In genomic region chr11:77141475-77141874, GRCh38 we compare ENCODE assay signal across 18 cellular contexts. TPM values are rescaled to one million over a fixed set of nuclear protein-coding genes. Genes with fewer than 3 reads are reported as not detected.
A peak's percentile ranks its signal among the peaks of the same experiment; 100 is the strongest.
DNase-seq lines count a peak whose midpoint lies in the region; ATAC-seq, FAIRE-seq and TF ChIP-seq lines count a peak whose summit lies in the region.
"Had no signal": no experiment of that assay in that cellular context is flagged by ENCODE, and none has a peak within 500 bp of the region (broad histone marks: within the 10 kb centered on the region; RNA-seq: fewer than 3 reads in every experiment).

No MANE protein-coding gene starts in this region.

- H3K27me3 ChIP-seq in K562 (ENCODE audit: control insufficient read depth in 2 of 2, insufficient read depth in 2 of 2, low read length in 2 of 2) (peaks cover 15 to 57% of the 10 kb centered on the region in 2 experiments; a peak in 3 of 5 replicates), osteoblast (ENCODE audit: insufficient read depth, low read length) (peaks cover 4% of the 10 kb centered on the region), ovary (no peaks in the 10 kb centered on the region), gastrocnemius medialis (peaks cover 7 to 12% (median 7%) of the 10 kb centered on the region in 3 donors)
- H3K27me3 ChIP-seq: SJSA1 had no signal

- H3K79me2 ChIP-seq in K562 (ENCODE audit: control insufficient read depth, insufficient read depth, low read length): no peaks in the 10 kb centered on the region
- no peaks in the 10 kb centered on the region for H3K79me2 ChIP-seq in osteoblast (ENCODE audit: insufficient read depth, low read length)

- ATAC-seq in Right ventricle myocardium superior (ENCODE audit: poor library complexity): no peak
- no peak for ATAC-seq in left ventricle myocardium superior
- ATAC-seq in K562: no peak
- no peak for ATAC-seq in gastrocnemius medialis

- CTCF ChIA-PET in K562 (lab: Yijun Ruan, JAX; ENCODE audit: low intra/inter-chr PET ratio): no interaction called here

- no TSS peak for BruUV-seq in K562 (replicated peaks; lab: Mats Ljungman, UMichigan)

- DNase-seq in Right ventricle myocardium superior (peak; percentile 6), left ventricle myocardium superior (no peak), K562 (ENCODE audit: extremely low read depth in 1 of 4, low spot score in 3 of 4) (no peak), osteoblast (ENCODE audit: insufficient read length, low spot score, missing footprints) (peak; percentile 15), DMS114 treated with DMSO at 0.1 percent for 48 hours (lab: John Stamatoyannopoulos, UW; ENCODE audit: unreplicated experiment) (no peak), ovary (no peak), gastrocnemius medialis (no peak)
- DNase-seq in activated CD4-positive, CD25-positive, alpha-beta regulatory T cell treated with anti-CD3 and anti-CD28 coated beads, Interleukin-2, amount 50 U/mL, for 72 hours: no peak
- DNase-seq: MM.1S, NCI-H1048, NCI-H1417 treated with DMSO at 0.1 percent for 48 hours, NCI-H446 had no signal

- H3K36me3 ChIP-seq in K562 (ENCODE audit: control insufficient read depth, insufficient read depth, low read length) (no peaks in the 10 kb centered on the region), osteoblast (ENCODE audit: insufficient read depth, low read length) (no peaks in the 10 kb centered on the region), ovary (no peaks in the 10 kb centered on the region), gastrocnemius medialis (no peaks in the 10 kb centered on the region)
- H3K36me3 ChIP-seq: SJSA1 had no signal

- no peak for TF ChIP-seq POLR2A in K562 (conservative IDR thresholded peaks at IDR 0.05)
- TF ChIP-seq POLR2A in ovary (IDR thresholded peaks at IDR 0.05): no peak
- no peak for TF ChIP-seq POLR2A in gastrocnemius medialis (IDR thresholded peaks at IDR 0.05)

- H3K4me3 ChIP-seq in K562: no peak overlapping the region
- H3K4me3 ChIP-seq in osteoblast (ENCODE audit: insufficient read depth, low read length): no peak overlapping the region
- no peak overlapping the region for H3K4me3 ChIP-seq in ovary
- H3K4me3 ChIP-seq in gastrocnemius medialis: no peak overlapping the region
- H3K4me3 ChIP-seq: SJSA1 had no signal

- no peak for FAIRE-seq in K562 (lab: Jason Lieb, UNC)
- FAIRE-seq: RCC 7860 had no signal

- H3K4me2 ChIP-seq in K562 (ENCODE audit: insufficient read depth, low read length) (no peak overlapping the region), osteoblast (ENCODE audit: insufficient read depth, low read length) (no peak overlapping the region)

- no peak for TF ChIP-seq RAD21 in K562 (CRISPR knock-in tag; conservative IDR thresholded peaks at IDR 0.05 in 1 of 2, IDR thresholded peaks at IDR 0.05 in 1 of 2)

- H3K9me3 ChIP-seq in K562 (replicated peaks; ENCODE audit: control insufficient read depth, insufficient read depth, low read depth, low read length) (no peaks in the 10 kb centered on the region), osteoblast (ENCODE audit: low read depth, low read length) (no peaks in the 10 kb centered on the region), ovary (no peaks in the 10 kb centered on the region), gastrocnemius medialis (no peaks in the 10 kb centered on the region)
- H3K9me3 ChIP-seq: SJSA1 had no signal

- in situ Hi-C loops in K562 (cut with MboI) (no loop called here), gastrocnemius medialis (cut with MboI; ENCODE audit: low sequenced_read_pairs in 4 of 4) (no loop called here)

- H4K20me1 ChIP-seq in K562 (replicated peaks; ENCODE audit: control insufficient read depth, insufficient read depth, low read length) (0 out of 2 replicates have a peak, but pooled peaks cover 4% of the 10 kb centered on the region), osteoblast (ENCODE audit: insufficient read depth, low read length) (no peaks in the 10 kb centered on the region)

- no peak overlapping the region for H3K9ac ChIP-seq in K562 (ENCODE audit: insufficient read depth in 1 of 2, low read depth in 2 of 2, low read length in 2 of 2)

- H2AFZ ChIP-seq in K562 (ENCODE audit: low read depth, low read length): no peak overlapping the region
- no peak overlapping the region for H2AFZ ChIP-seq in osteoblast (ENCODE audit: low read length)

- no peak overlapping the region for H3K27ac ChIP-seq in K562 (ENCODE audit: extremely low read depth, low read depth, low read length)
- peak overlapping the region; percentile 43 for H3K27ac ChIP-seq in osteoblast (ENCODE audit: low read depth, low read length)
- peak overlapping the region in 1 of 2 donors; percentile 72 for H3K27ac ChIP-seq in ovary
- no peak overlapping the region for H3K27ac ChIP-seq in gastrocnemius medialis
- H3K27ac ChIP-seq: SJSA1 had no signal

- no peak for TF ChIP-seq EP300 in K562 (IDR thresholded peaks at IDR 0.05; ENCODE audit: low read length)
- no peak for TF ChIP-seq EP300 in ovary (IDR thresholded peaks at IDR 0.05)

- TF ChIP-seq CTCF in K562 (IDR thresholded peaks at IDR 0.05 in 2 of 3, conservative IDR thresholded peaks at IDR 0.05 in 1 of 3; ENCODE audit: insufficient read depth in 2 of 3, low read depth in 1 of 3, low read length in 3 of 3) (no peak), osteoblast (IDR thresholded peaks at IDR 0.05; ENCODE audit: extremely low read depth, low read depth, low read length) (no peak), ovary (IDR thresholded peaks at IDR 0.05) (no peak), gastrocnemius medialis (IDR thresholded peaks at IDR 0.05 in 4 of 5, conservative IDR thresholded peaks at IDR 0.05 in 1 of 5) (no peak)

- H3K9me1 ChIP-seq in K562 (ENCODE audit: control insufficient read depth, insufficient read depth, low read length): no peaks in the 10 kb centered on the region

- H3K4me1 ChIP-seq in K562 (replicated peaks in 1 of 2; ENCODE audit: control insufficient read depth in 2 of 2, insufficient read depth in 2 of 2, low read length in 2 of 2) (peaks cover 0 to 7% of the 10 kb centered on the region in 2 experiments; a peak in 2 of 5 replicates), osteoblast (ENCODE audit: insufficient read depth, low read length) (peaks cover 13% of the 10 kb centered on the region), ovary (ENCODE audit: insufficient read depth) (peaks cover 6% of the 10 kb centered on the region), gastrocnemius medialis (peaks cover 0 to 7% of the 10 kb centered on the region in 2 donors)
- H3K4me1 ChIP-seq: SJSA1 had no signal

- POLR2A ChIA-PET in K562 (lab: Yijun Ruan, JAX): interaction anchor here (1.0 to 1.1 kb wide), 2 partner anchors 8 to 10 kb away, joined by 3 read pairs; no protein-coding TSS in a partner anchor

- intact Hi-C loops in Right ventricle myocardium superior (cut with DNase I): no loop called here
- intact Hi-C loops in left ventricle myocardium superior (cut with micrococcal nuclease): no loop called here
- intact Hi-C loops in K562 (cut with micrococcal nuclease): no loop called here
- intact Hi-C loops in ovary (cut with DNase I): no loop called here
- intact Hi-C loops in gastrocnemius medialis (cut with DNase I; ENCODE audit: low total_unique reads): no loop called here

- 13% methylated on average over 4 of the region's 4 CpGs for WGBS in K562 (ENCODE audit: insufficient coverage, low coverage, missing lambda C conversion rate)
- 93 to 97% (median 96%) methylated on average over 4 of the region's 4 CpGs for WGBS in ovary, 3 donors

RNA-seq across cellular contexts. Expression of gene MYO7A, which starts 13.4 kb away (rescaled TPM):
- total RNA-seq in Right ventricle myocardium superior (4.4 TPM), left ventricle myocardium superior (4.6 TPM), K562 (2014; rRNA removed) (0.04 and 0.09 TPM in 2 replicates), K562 (2014; rRNA removed; fragmentation: Illumina TruSeq; extraction: Trizol) (0.04 TPM in 1 of 2 replicates, not detected in the other), K562 (2015; rRNA removed; fragmentation: Illumina TruSeq; extraction: Trizol) (0.07 TPM in 1 of 2 replicates, not detected in the other), K562 (2021) (0.07 and 0.11 TPM in 2 replicates), osteoblast (under 0.01 TPM in 2 replicates), ovary (10 to 100 TPM in 4 of 7 donors, 1 to 10 TPM in 3; 4.3 to 18.7 (median 10.6) TPM), gastrocnemius medialis (1 to 10 TPM; 1.6 to 3.5 (median 2.1) TPM)
- total RNA-seq in K562 (2011; cell fraction: chromatin; rRNA removed; ENCODE audit: low replicate concordance): 1.1 and 2.5 TPM in 2 replicates
- total RNA-seq in K562 (2011; cell fraction: nucleolus; rRNA removed): 0.79 and 1.0 TPM in 2 replicates
- total RNA-seq in K562 (2011; cell fraction: nucleoplasm; rRNA removed): 0.53 and 0.73 TPM in 2 replicates
- polyA plus RNA-seq in K562 (2011; rRNA removed) (0.10 and 0.14 TPM in 2 replicates), K562 (2014; fragmentation: Illumina TruSeq; extraction: Trizol) (0.03 and 0.06 TPM in 2 replicates), K562 (2014; fragmentation: Nextera tagmentation; extraction: Ambion mirVana) (under 1 TPM in 1 of 2 experiments, not detected in 1; 0.01 TPM), K562 (2014; rRNA removed) (0.11 TPM in 1 of 2 replicates, not detected in the other), ovary (1 to 10 TPM; 3.1 to 4.8 TPM)
- 0.13 and 0.19 TPM in 2 replicates for polyA plus RNA-seq in K562 (2011; cell fraction: cytosol; rRNA removed)
- 1.0 and 1.3 TPM in 2 replicates for polyA plus RNA-seq in K562 (2011; cell fraction: nucleus; rRNA removed)
- polyA plus RNA-seq in K562 (2012): 0.04 and 0.35 TPM in 2 replicates
- polyA minus RNA-seq in K562 (2011; rRNA and poly(A)+ RNA removed): 0.11 and 0.21 TPM in 2 replicates
- not detected in 2 replicates for polyA minus RNA-seq in K562 (2011; cell fraction: cytosol; rRNA and poly(A)+ RNA removed)
- 0.22 and 0.40 TPM in 2 replicates for polyA minus RNA-seq in K562 (2011; cell fraction: nucleus; rRNA and poly(A)+ RNA removed)
- total RNA-seq: A172, OCI-LY7, SJSA1 had no signal

RNA-seq across cellular contexts. Expression of gene OMP, which starts 38.8 kb away (rescaled TPM):
- total RNA-seq in Right ventricle myocardium superior (not detected), left ventricle myocardium superior (not detected), K562 (2014; rRNA removed) (not detected in 2 replicates), K562 (2014; rRNA removed; fragmentation: Illumina TruSeq; extraction: Trizol) (not detected in 2 replicates), K562 (2015; rRNA removed; fragmentation: Illumina TruSeq; extraction: Trizol) (not detected in 2 replicates), K562 (2021) (not detected in 2 replicates), osteoblast (0.88 TPM in 1 of 2 replicates, not detected in the other), ovary (1 to 10 TPM in 4 of 7 donors, under 1 TPM in 1, not detected in 2; 0.55 to 1.8 (median 1.6) TPM), gastrocnemius medialis (not detected)
- 2.0 and 3.9 TPM in 2 replicates for total RNA-seq in K562 (2011; cell fraction: chromatin; rRNA removed; ENCODE audit: low replicate concordance)
- 2.4 and 4.2 TPM in 2 replicates for total RNA-seq in K562 (2011; cell fraction: nucleolus; rRNA removed)
- total RNA-seq in K562 (2011; cell fraction: nucleoplasm; rRNA removed): 1.1 and 1.8 TPM in 2 replicates
- polyA plus RNA-seq in K562 (2011; rRNA removed) (not detected in 2 replicates), K562 (2014; fragmentation: Illumina TruSeq; extraction: Trizol) (not detected in 2 replicates), K562 (2014; fragmentation: Nextera tagmentation; extraction: Ambion mirVana) (not detected), K562 (2014; rRNA removed) (not detected in 2 replicates), ovary (not detected)
- not detected in 2 replicates for polyA plus RNA-seq in K562 (2011; cell fraction: cytosol; rRNA removed)
- polyA plus RNA-seq in K562 (2011; cell fraction: nucleus; rRNA removed): 0.74 and 0.86 TPM in 2 replicates
- polyA plus RNA-seq in K562 (2012): 0.33 TPM in 1 of 2 replicates, not detected in the other
- not detected in 2 replicates for polyA minus RNA-seq in K562 (2011; rRNA and poly(A)+ RNA removed)
- not detected in 2 replicates for polyA minus RNA-seq in K562 (2011; cell fraction: cytosol; rRNA and poly(A)+ RNA removed)
- 1.4 TPM in 1 of 2 replicates, not detected in the other for polyA minus RNA-seq in K562 (2011; cell fraction: nucleus; rRNA and poly(A)+ RNA removed)
- total RNA-seq: A172, G401, H4, OCI-LY7, SJSA1 had no signal

Comparison
In these comparisons a context has a peak if more than half of its experiments do, and no peak if none do; other contexts are left out.
1. DNase-seq: peak in Right ventricle myocardium superior (single experiment) and osteoblast (single experiment); none in left ventricle myocardium superior (single experiment), K562 (0 of 4), DMS114 treated with DMSO at 0.1 percent for 48 hours (single experiment), ovary (0 of 5), gastrocnemius medialis (0 of 2) and activated CD4-positive, CD25-positive, alpha-beta regulatory T cell treated with anti-CD3 and anti-CD28 coated beads, Interleukin-2, amount 50 U/mL, for 72 hours (single experiment).